21 cellular contexts compared by ENCODE assay signal in the genomic region with DNA sequence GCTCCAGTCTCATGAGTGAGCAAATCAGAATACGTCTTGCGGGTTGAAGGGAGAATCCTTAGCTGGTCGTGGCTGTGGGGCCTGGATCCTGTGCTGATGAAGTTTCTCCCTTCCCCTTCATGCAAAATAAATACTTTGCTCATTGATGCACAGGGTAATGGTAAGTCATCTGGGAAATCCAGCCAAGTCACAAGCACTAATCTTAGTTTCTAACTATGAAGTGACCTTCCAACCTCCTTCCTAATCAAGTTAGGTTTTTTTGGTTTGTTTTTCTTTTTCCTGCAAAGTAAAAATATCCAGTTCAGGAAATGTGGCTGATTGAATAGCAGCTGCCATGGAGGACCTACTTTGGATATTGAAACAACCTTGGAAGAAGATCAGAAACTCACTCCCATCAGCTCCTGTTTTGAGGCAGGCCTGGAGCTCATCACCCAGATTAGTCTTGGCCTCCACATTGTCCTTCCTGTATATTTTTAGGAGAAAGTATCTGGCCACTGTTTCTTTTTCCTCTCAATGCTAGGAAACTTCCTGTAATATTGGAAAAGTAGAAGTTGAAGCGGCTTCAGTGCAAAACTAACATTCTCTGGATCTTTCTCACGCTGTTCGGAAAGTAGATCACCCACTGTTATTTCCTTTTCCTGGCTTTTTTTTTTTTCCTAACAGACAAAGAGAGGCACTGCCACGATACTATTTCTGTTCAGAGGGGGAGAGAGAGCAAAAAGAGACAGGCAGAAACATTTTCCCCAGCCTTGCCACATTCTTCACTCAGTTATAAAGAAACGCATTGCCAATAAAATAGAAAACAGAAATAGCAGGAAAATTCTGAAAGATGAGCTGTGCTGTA. TPM values are rescaled to one million over a fixed set of nuclear protein-coding genes. Genes with fewer than 3 reads are reported as not detected.
A peak's percentile ranks its signal among the peaks of the same experiment; 100 is the strongest.
DNase-seq lines count a peak whose midpoint lies in the region; ATAC-seq and TF ChIP-seq lines count a peak whose summit lies in the region.
"Had no signal": no experiment of that assay in that cellular context is flagged by ENCODE, and none has a peak within 500 bp of the region (broad histone marks: within the 10 kb centered on the region; RNA-seq: fewer than 3 reads in every experiment).

No MANE protein-coding gene starts in this region.

- peaks cover 11% of the 10 kb centered on the region for H3K4me1 ChIP-seq in upper lobe of right lung
- H3K4me1 ChIP-seq: psoas muscle had no signal

- ATAC-seq in Right ventricle myocardium superior (ENCODE audit: poor library complexity) (peak; percentile 33), upper lobe of right lung (no peak), GM18519 (IDR thresholded peaks at IDR 0.05; ENCODE audit: low FRiP score, unreplicated experiment) (no peak)
- ATAC-seq: activated naive CD8-positive, alpha-beta T cell treated with anti-CD3 and anti-CD28 coated beads, Interleukin-2, amount 50 U/mL, for 24 hours; psoas muscle had no signal

- H3K4me3 ChIP-seq in fibroblast of the aortic adventitia (ENCODE audit: low read depth, low read length) (no peak overlapping the region), upper lobe of right lung (no peak overlapping the region)
- H3K4me3 ChIP-seq: psoas muscle had no signal

- H3K27ac ChIP-seq in upper lobe of right lung, result peak overlapping the region; percentile 20
- H3K27ac ChIP-seq: 22Rv1, psoas muscle had no signal

- TF ChIP-seq CTCF in fibroblast of the aortic adventitia (IDR thresholded peaks at IDR 0.05; ENCODE audit: insufficient read depth, low read length) (no peak), nephron (IDR thresholded peaks at IDR 0.05; ENCODE audit: unreplicated experiment in 3 of 3) (no peak), upper lobe of right lung (IDR thresholded peaks at IDR 0.05) (no peak)

- peaks cover 16% of the 10 kb centered on the region for H3K4me1 Mint-ChIP-seq in nephron

- H3K27me3 ChIP-seq in upper lobe of right lung, result no peaks in the 10 kb centered on the region

- no peaks in the 10 kb centered on the region for H3K36me3 Mint-ChIP-seq in nephron (ENCODE audit: low read depth)

- intact Hi-C loops in Right ventricle myocardium superior (cut with DNase I), result no loop called here
- intact Hi-C loops in cardiac septum (cut with DNase I), result no loop called here
- intact Hi-C loops in upper lobe of right lung (cut with DNase I), result no loop called here

- no peaks in the 10 kb centered on the region for H3K9me3 Mint-ChIP-seq in nephron
- H3K9me3 Mint-ChIP-seq: activated naive CD8-positive, alpha-beta T cell treated with anti-CD3 and anti-CD28 coated beads, Interleukin-2, amount 50 U/mL, for 24 hours had no signal

- no peaks in the 10 kb centered on the region for H3K36me3 ChIP-seq in upper lobe of right lung

- peak overlapping the region; percentile 48 to 69 (median 64) for H3K27ac Mint-ChIP-seq in nephron
- H3K27ac Mint-ChIP-seq: activated naive CD8-positive, alpha-beta T cell treated with anti-CD3 and anti-CD28 coated beads, Interleukin-2, amount 50 U/mL, for 24 hours had no signal

- H3K4me3 Mint-ChIP-seq in nephron, result no peak overlapping the region
- H3K4me3 Mint-ChIP-seq: activated naive CD8-positive, alpha-beta T cell treated with anti-CD3 and anti-CD28 coated beads, Interleukin-2, amount 50 U/mL, for 24 hours had no signal

- no peaks in the 10 kb centered on the region for H3K9me3 ChIP-seq in upper lobe of right lung
- H3K9me3 ChIP-seq: psoas muscle had no signal

- no peaks in the 10 kb centered on the region for H3K27me3 Mint-ChIP-seq in nephron (ENCODE audit: low read depth)
- H3K27me3 Mint-ChIP-seq: activated naive CD8-positive, alpha-beta T cell treated with anti-CD3 and anti-CD28 coated beads, Interleukin-2, amount 50 U/mL, for 24 hours had no signal

- DNase-seq in Right ventricle myocardium superior (no peak), cardiac septum (ENCODE audit: low spot score) (no peak), fibroblast of the aortic adventitia (ENCODE audit: low read depth) (peak; percentile 19), upper lobe of right lung (no peak), NCI-H2029 treated with DMSO at 0.1 percent for 48 hours (lab: John Stamatoyannopoulos, UW) (no peak)
- DNase-seq in stimulated activated naive CD4-positive, alpha-beta T cell (lab: John Stamatoyannopoulos, UW), result no peak
- DNase-seq: activated CD4-positive, alpha-beta T cell treated with anti-CD3 and anti-CD28 coated beads for 48 hours; activated naive CD8-positive, alpha-beta T cell treated with anti-CD3 and anti-CD28 coated beads, Interleukin-2, amount 50 U/mL, for 24 hours; activated T-cell treated with anti-CD3 and anti-CD28 coated beads for 4 hours; NCI-H2029; NCI-H774; psoas muscle; stimulated activated CD4-positive, alpha-beta T cell treated with anti-CD3 and anti-CD28 coated beads, Interleukin-1b, Interleukin-23, amount 100 ng/mL, for 48 hours; T-helper 2 cell; trophoblast cell had no signal

RNA-seq across cellular contexts. Expression of gene ARL11, which starts 12.2 kb away (rescaled TPM):
- total RNA-seq in Right ventricle myocardium superior (0.38 TPM), cardiac septum (0.27 TPM), fibroblast of the aortic adventitia (ENCODE audit: low replicate concordance) (not detected in 2 replicates), upper lobe of right lung (4.4 TPM)
- total RNA-seq: fibroblast of villous mesenchyme, G401, RPMI7951 had no signal

RNA-seq across cellular contexts. Expression of gene RCBTB1, which starts 30.7 kb away (rescaled TPM):
- total RNA-seq in Right ventricle myocardium superior (21.0 TPM), cardiac septum (15.9 TPM), fibroblast of the aortic adventitia (ENCODE audit: low replicate concordance) (24.0 and 40.7 TPM in 2 replicates), upper lobe of right lung (24.7 TPM)
